Comparison of ENCODE assay signal across 8 cellular contexts in genomic region chr6:75747985-75748742, GRCh38. TPM values are rescaled to one million over a fixed set of nuclear protein-coding genes. Genes with fewer than 3 reads are reported as not detected.
DNase-seq lines count a peak whose midpoint lies in the region; ATAC-seq and TF ChIP-seq lines count a peak whose summit lies in the region.

No MANE protein-coding gene starts in this region.

- peak overlapping the region; percentile 76 for H3K9ac ChIP-seq in Karpas-422 (ENCODE audit: low read length)

- DNase-seq in Karpas-422 (peak; percentile 64), MCF 10A (ENCODE audit: unreplicated experiment) (no peak), lung (ENCODE audit: low spot score) (no peak), uterus (no peak), DMS114 treated with DMSO at 0.1 percent for 48 hours (lab: John Stamatoyannopoulos, UW; ENCODE audit: unreplicated experiment) (no peak)

- WGBS in lung, 2 donors: 8 to 12% methylated on average over 17 of the region's 17 CpGs

- H3K4me1 Mint-ChIP-seq in MCF 10A (ENCODE audit: insufficient read depth, unreplicated experiment): peaks cover 9% of the 10 kb centered on the region

- H2AFZ ChIP-seq in Karpas-422 (ENCODE audit: low read length): peak overlapping the region; percentile 60

- TF ChIP-seq POLR2A in uterus (IDR thresholded peaks at IDR 0.05): no peak

- no peaks in the 10 kb centered on the region for H3K79me2 ChIP-seq in Karpas-422 (ENCODE audit: low read length)

- TSS peak; percentile 37 for BruUV-seq in MCF 10A (replicated peaks; lab: Mats Ljungman, UMichigan)

- peak overlapping the region; percentile 76 for H3K4me3 ChIP-seq in Karpas-422 (ENCODE audit: low read length)
- peak overlapping the region; percentile 96 for H3K4me3 ChIP-seq in lung
- peak overlapping the region; percentile 84 to 96 for H3K4me3 ChIP-seq in uterus

- H3K9me2 ChIP-seq in Karpas-422 (replicated peaks; ENCODE audit: insufficient read depth, low read length): no peaks in the 10 kb centered on the region

- peak overlapping the region; percentile 88 for H3K4me2 ChIP-seq in Karpas-422 (ENCODE audit: low read depth, low read length, poor library complexity, severe bottlenecking)

- ATAC-seq in GM18867 (IDR thresholded peaks at IDR 0.05; ENCODE audit: unreplicated experiment) (peak; percentile 1), lung (ENCODE audit: insufficient read depth, low FRiP score) (peak; percentile 8), HG03565 (IDR thresholded peaks at IDR 0.05; ENCODE audit: unreplicated experiment) (no peak), HG03139 (IDR thresholded peaks at IDR 0.05; ENCODE audit: unreplicated experiment) (no peak)

- H3K27me3 ChIP-seq in Karpas-422 (ENCODE audit: low read length): no peaks in the 10 kb centered on the region; the same call in 1 of the 2 replicates
- no peaks in the 10 kb centered on the region for H3K27me3 ChIP-seq in lung (ENCODE audit: control insufficient read depth, insufficient read depth)
- no peaks in the 10 kb centered on the region for H3K27me3 ChIP-seq in uterus

- H3K9me3 ChIP-seq in Karpas-422 (ENCODE audit: low read length): no peaks in the 10 kb centered on the region
- H3K9me3 ChIP-seq in lung (ENCODE audit: control insufficient read depth in 2 of 2, insufficient read depth in 1 of 2, low read length in 1 of 2): no peaks in the 10 kb centered on the region
- H3K9me3 ChIP-seq in uterus: no peaks in the 10 kb centered on the region

- peak overlapping the region; percentile 96 for H3K4me3 Mint-ChIP-seq in MCF 10A (ENCODE audit: unreplicated experiment)

- no peak for TF ChIP-seq CTCF in MCF 10A (IDR thresholded peaks at IDR 0.05; ENCODE audit: unreplicated experiment)
- no peak for TF ChIP-seq CTCF in lung (IDR thresholded peaks at IDR 0.05; ENCODE audit: control extremely low read depth, extremely low read depth)
- TF ChIP-seq CTCF in uterus (IDR thresholded peaks at IDR 0.05): no peak

- H4K20me1 ChIP-seq in Karpas-422 (ENCODE audit: insufficient read depth, low read depth, low read length): no peaks in the 10 kb centered on the region

- H3K36me3 ChIP-seq in Karpas-422 (ENCODE audit: insufficient read depth, low read length): no peaks in the 10 kb centered on the region
- H3K36me3 ChIP-seq in lung (ENCODE audit: control insufficient read depth in 2 of 2, insufficient read depth in 2 of 2, low read length in 2 of 2): no peaks in the 10 kb centered on the region
- H3K36me3 ChIP-seq in uterus: no peaks in the 10 kb centered on the region

- no peaks in the 10 kb centered on the region for H3K9me3 Mint-ChIP-seq in MCF 10A (ENCODE audit: unreplicated experiment)

- H3K4me1 ChIP-seq in Karpas-422 (ENCODE audit: low read length) (peaks cover 37% of the 10 kb centered on the region), lung (ENCODE audit: control insufficient read depth in 2 of 2, insufficient read depth in 2 of 2, low read length in 2 of 2) (no peaks in the 10 kb centered on the region), uterus (no peaks in the 10 kb centered on the region)

- POLR2A ChIA-PET in MCF 10A (lab: Yijun Ruan, JAX): interaction anchor here (0.7 to 0.8 kb wide), 3 partner anchors 8 to 139 kb away, joined by 3 to 4 read pairs (median 3); no protein-coding TSS in a partner anchor

- CTCF ChIA-PET in MCF 10A (lab: Yijun Ruan, JAX): interaction anchor here (0.6 kb wide), 1 partner anchor 536 kb away, joined by 3 read pairs; no protein-coding TSS in a partner anchor

- H3K36me3 Mint-ChIP-seq in MCF 10A (ENCODE audit: insufficient read depth, unreplicated experiment): no peaks in the 10 kb centered on the region

- H3K27me3 Mint-ChIP-seq in MCF 10A (ENCODE audit: insufficient read depth, unreplicated experiment): peaks cover 11% of the 10 kb centered on the region

- intact Hi-C loops in MCF 10A (cut with micrococcal nuclease): no loop called here
- intact Hi-C loops in uterus (cut with DNase I; ENCODE audit: low total_unique reads): no loop called here

- H3K27ac ChIP-seq in Karpas-422 (ENCODE audit: low read length) (no peak overlapping the region), lung (ENCODE audit: low read depth in 1 of 2, low read length in 1 of 2) (peak overlapping the region; percentile 75 to 99), uterus (peak overlapping the region; percentile 78 to 85)

- peak overlapping the region; percentile 92 for H3K27ac Mint-ChIP-seq in MCF 10A (ENCODE audit: low read depth, unreplicated experiment)

RNA-seq across cellular contexts. Expression of gene MYO6, which starts 0.9 kb away (rescaled TPM):
- 1.3 and 2.0 TPM in 2 replicates for total RNA-seq in Karpas-422 (2014; rRNA removed; shearing (Covaris generic); ENCODE audit: low replicate concordance)
- total RNA-seq in MCF 10A (2022): 26.8 and 28.9 TPM in 2 replicates
- total RNA-seq in lung: 100 to 1,000 TPM in 1 of 2 donors, 10 to 100 TPM in 1; 59.2 to 100 TPM
- polyA plus RNA-seq in lung: 10 to 100 TPM; 15.6 to 44.3 TPM
- total RNA-seq in uterus: 10 to 100 TPM in 2 of 4 donors, 1 to 10 TPM in 2; 8.2 to 25.0 (median 14.1) TPM

Comparison
In these comparisons a context has a peak if more than half of its experiments do, and no peak if none do; other contexts are left out.
1. ATAC-seq: peak in GM18867 (single experiment) and lung (single experiment); none in HG03565 (single experiment) and HG03139 (single experiment).
2. Peak in every context shown above with its lines, with median percentiles within 50 percentile points of each other: H3K4me3 ChIP-seq.